19 cellular contexts compared by ENCODE assay signal in the genomic region with DNA sequence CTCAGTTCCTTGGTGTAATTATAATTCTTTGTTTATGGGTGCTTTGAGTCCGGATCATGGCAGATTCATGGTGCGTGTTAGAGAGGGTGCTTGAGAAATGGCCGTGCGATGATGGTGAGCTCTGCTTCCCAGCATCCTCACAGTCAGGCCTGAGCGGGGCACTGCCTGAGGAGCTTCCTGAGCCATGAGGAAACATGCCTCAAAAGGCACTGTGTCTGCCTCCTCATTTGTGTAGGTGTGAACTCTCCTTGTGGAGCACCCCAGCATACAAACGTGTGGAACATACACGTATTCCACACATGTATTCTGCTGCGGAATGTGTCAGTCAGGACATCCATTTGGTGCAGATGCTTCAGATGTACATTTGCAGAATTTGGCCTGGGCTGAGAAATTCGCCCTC.
DNase-seq lines count a peak whose midpoint lies in the region; ATAC-seq and TF ChIP-seq lines count a peak whose summit lies in the region.
"Had no signal": no experiment of that assay in that cellular context is flagged by ENCODE, and none has a peak within 500 bp of the region (broad histone marks: within the 10 kb centered on the region; RNA-seq: fewer than 3 reads in every experiment).

No MANE protein-coding gene starts in this region.

- CTCF ChIA-PET in activated naive CD4-positive, alpha-beta T cell treated with anti-CD3 and anti-CD28 coated beads for 36 hours (lab: Charles Lee) = interaction anchor here (1.1 kb wide), 1 partner anchor 8 kb away, joined by 4 read pairs; no protein-coding TSS in a partner anchor

- H3K4me1 Mint-ChIP-seq in activated naive CD4-positive, alpha-beta T cell treated with anti-CD3 and anti-CD28 coated beads for 36 hours (ENCODE audit: low read depth) = peaks cover 86% of the 10 kb centered on the region
- H3K4me1 Mint-ChIP-seq in IgD-negative memory B cell (peaks cover 41 to 66% (median 52%) of the 10 kb centered on the region in 3 donors), glutamatergic neuron (ENCODE audit: low read depth, unreplicated experiment) (peaks cover 34% of the 10 kb centered on the region)
- peaks cover 91% of the 10 kb centered on the region for H3K4me1 Mint-ChIP-seq in activated naive CD8-positive, alpha-beta T cell (ENCODE audit: low read depth)

- no peak for DNase-seq in activated naive CD4-positive, alpha-beta T cell treated with anti-CD3 and anti-CD28 coated beads for 36 hours
- no peak for DNase-seq in activated naive CD4-positive, alpha-beta T cell (lab: John Stamatoyannopoulos, UW)
- DNase-seq in sciatic nerve (ENCODE audit: low spot score) (no peak), glutamatergic neuron (no peak), NCI-H446 treated with DMSO at 0.1 percent for 48 hours (lab: John Stamatoyannopoulos, UW) (no peak), DMS53 (lab: John Stamatoyannopoulos, UW) (no peak)
- DNase-seq: activated CD4-positive, alpha-beta T cell treated with anti-CD3 and anti-CD28 coated beads, Interleukin-2, amount 50 U/mL, for 1 hour; activated naive CD8-positive, alpha-beta T cell treated with anti-CD3 and anti-CD28 coated beads, Interleukin-2, amount 10 ng/mL, durations not matched to agents 7 days and 5 days; C1 segment of cervical spinal cord; NCI-H1092 treated with DMSO at 0.1 percent for 48 hours; NCI-H1930; NCI-H82; small intestine; stimulated activated CD4-positive, alpha-beta T cell treated with anti-CD3 and anti-CD28 coated beads, Interleukin-1b, Interleukin-23, amount 100 ng/mL, for 48 hours; T-helper 2 cell had no signal

- intact Hi-C loops in activated naive CD4-positive, alpha-beta T cell treated with anti-CD3 and anti-CD28 coated beads for 36 hours (cut with micrococcal nuclease) = no loop called here
- intact Hi-C loops in sciatic nerve (cut with DNase I) = no loop called here

- H3K4me3 Mint-ChIP-seq in activated naive CD4-positive, alpha-beta T cell treated with anti-CD3 and anti-CD28 coated beads for 36 hours = no peak overlapping the region
- H3K4me3 Mint-ChIP-seq in IgD-negative memory B cell (peak overlapping the region in 1 of 4 donors; percentile 14), glutamatergic neuron (ENCODE audit: unreplicated experiment) (no peak overlapping the region)
- H3K4me3 Mint-ChIP-seq in activated naive CD8-positive, alpha-beta T cell = no peak overlapping the region
- H3K4me3 Mint-ChIP-seq: activated naive CD8-positive, alpha-beta T cell treated with anti-CD3 and anti-CD28 coated beads, Interleukin-2, amount 10 ng/mL, durations not matched to agents 7 days and 5 days had no signal

- H3K27me3 Mint-ChIP-seq in activated naive CD4-positive, alpha-beta T cell treated with anti-CD3 and anti-CD28 coated beads for 36 hours (ENCODE audit: low read depth) = no peaks in the 10 kb centered on the region
- H3K27me3 Mint-ChIP-seq in IgD-negative memory B cell = no peaks in the 10 kb centered on the region
- no peaks in the 10 kb centered on the region for H3K27me3 Mint-ChIP-seq in activated naive CD8-positive, alpha-beta T cell
- H3K27me3 Mint-ChIP-seq in glutamatergic neuron (ENCODE audit: unreplicated experiment) = no peaks in the 10 kb centered on the region
- H3K27me3 Mint-ChIP-seq: activated naive CD8-positive, alpha-beta T cell treated with anti-CD3 and anti-CD28 coated beads, Interleukin-2, amount 10 ng/mL, durations not matched to agents 7 days and 5 days had no signal

- peak overlapping the region; percentile 47 for H3K27ac Mint-ChIP-seq in activated naive CD4-positive, alpha-beta T cell treated with anti-CD3 and anti-CD28 coated beads for 36 hours
- H3K27ac Mint-ChIP-seq in IgD-negative memory B cell = peak overlapping the region in 2 of 3 donors; percentile 78 to 88
- peak overlapping the region; percentile 98 for H3K27ac Mint-ChIP-seq in activated naive CD8-positive, alpha-beta T cell
- no peak overlapping the region for H3K27ac Mint-ChIP-seq in glutamatergic neuron (ENCODE audit: unreplicated experiment)

- H3K36me3 Mint-ChIP-seq in activated naive CD4-positive, alpha-beta T cell treated with anti-CD3 and anti-CD28 coated beads for 36 hours (ENCODE audit: low read depth) = peaks cover 44% of the 10 kb centered on the region
- H3K36me3 Mint-ChIP-seq in IgD-negative memory B cell = peaks cover 2% of the 10 kb centered on the region
- peaks cover 27% of the 10 kb centered on the region for H3K36me3 Mint-ChIP-seq in activated naive CD8-positive, alpha-beta T cell
- H3K36me3 Mint-ChIP-seq in glutamatergic neuron (ENCODE audit: unreplicated experiment) = peaks cover 7% of the 10 kb centered on the region

- peak; percentile 21 for ATAC-seq in sciatic nerve
- ATAC-seq: A549, HCT116 had no signal

- TF ChIP-seq CTCF in glutamatergic neuron (IDR thresholded peaks at IDR 0.05; ENCODE audit: partially characterized antibody, unreplicated experiment) = no peak

- no peaks in the 10 kb centered on the region for H3K9me3 Mint-ChIP-seq in activated naive CD4-positive, alpha-beta T cell treated with anti-CD3 and anti-CD28 coated beads for 36 hours
- H3K9me3 Mint-ChIP-seq in IgD-negative memory B cell (no peaks in the 10 kb centered on the region), glutamatergic neuron (ENCODE audit: unreplicated experiment) (peaks cover 2% of the 10 kb centered on the region)
- H3K9me3 Mint-ChIP-seq in activated naive CD8-positive, alpha-beta T cell (ENCODE audit: low read depth) = no peaks in the 10 kb centered on the region
- H3K9me3 Mint-ChIP-seq: activated naive CD8-positive, alpha-beta T cell treated with anti-CD3 and anti-CD28 coated beads, Interleukin-2, amount 10 ng/mL, durations not matched to agents 7 days and 5 days had no signal
